Comparison of ENCODE assay signal across 17 cellular contexts in the genomic region with DNA sequence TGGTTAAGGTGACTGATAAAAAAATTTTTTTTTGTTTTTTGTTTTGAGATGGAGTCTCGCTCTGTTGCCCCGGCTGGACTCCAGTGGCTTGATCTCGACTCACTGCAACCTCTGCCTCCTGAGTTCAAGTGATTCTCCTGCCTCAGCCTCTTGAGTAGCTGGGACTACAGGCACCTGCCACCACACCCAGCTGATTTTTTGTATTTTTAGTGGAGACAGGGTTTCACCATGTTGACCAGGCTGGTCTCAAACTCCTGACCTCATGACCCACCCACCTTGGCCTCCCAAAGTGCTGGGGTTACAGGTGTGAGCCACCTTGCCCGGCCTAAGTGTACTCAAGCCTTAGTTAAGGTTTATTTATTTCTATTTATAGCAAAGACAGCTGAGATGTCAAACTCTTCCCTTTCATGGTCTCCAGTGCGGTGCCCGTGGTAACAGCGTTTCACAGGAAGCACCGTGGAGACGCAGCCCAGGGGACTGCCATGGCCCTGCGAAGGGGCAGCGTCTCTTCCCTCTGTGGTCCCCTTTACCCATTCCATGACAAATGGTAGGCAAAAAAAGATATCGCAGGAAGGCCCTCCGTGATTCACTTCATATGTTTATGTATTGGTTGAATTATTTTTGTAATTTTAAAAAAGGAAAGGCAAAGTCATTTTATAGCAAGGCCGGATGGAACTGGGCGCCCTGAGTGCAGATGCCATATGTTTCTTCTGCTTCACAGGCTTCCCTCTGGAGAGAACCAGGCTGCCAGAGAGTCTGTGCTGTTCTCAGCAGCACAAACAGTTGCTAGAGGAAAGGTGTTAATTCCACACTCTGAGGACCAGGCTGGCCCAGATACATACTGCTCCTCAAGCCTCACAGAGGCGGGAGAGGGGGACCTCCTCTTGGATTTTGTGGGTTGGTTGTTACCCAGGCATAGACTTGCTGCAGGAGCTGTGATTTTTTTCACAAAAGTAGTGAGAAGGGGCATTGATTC. TPM values are rescaled to one million over a fixed set of nuclear protein-coding genes. Genes with fewer than 3 reads are reported as not detected.
DNase-seq lines count a peak whose midpoint lies in the region; ATAC-seq and TF ChIP-seq lines count a peak whose summit lies in the region.
"Had no signal": no experiment of that assay in that cellular context is flagged by ENCODE, and none has a peak within 500 bp of the region (broad histone marks: within the 10 kb centered on the region; RNA-seq: fewer than 3 reads in every experiment).

No MANE protein-coding gene starts in this region.

- H3K36me3 Mint-ChIP-seq in natural killer cell (no peaks in the 10 kb centered on the region), type B pancreatic cell (peaks cover 24% of the 10 kb centered on the region)
- peaks cover 19% of the 10 kb centered on the region for H3K36me3 Mint-ChIP-seq in natural killer cell treated with Interleukin-12 subunit alpha and Interleukin-12 subunit beta and Interleukin-15 and Interleukin-18, amount 100 ng/mL, for 72 hours
- H3K36me3 Mint-ChIP-seq in activated CD4-positive, alpha-beta memory T cell treated with anti-CD3 and anti-CD28 coated beads for 36 hours: peaks cover 35% of the 10 kb centered on the region

- intact Hi-C loops in natural killer cell (cut with micrococcal nuclease): no loop called here
- intact Hi-C loops in activated CD4-positive, alpha-beta memory T cell treated with anti-CD3 and anti-CD28 coated beads for 36 hours (cut with micrococcal nuclease): no loop called here

- DNase-seq in natural killer cell: no peak
- no peak for DNase-seq in natural killer cell treated with Interleukin-12 subunit alpha and Interleukin-12 subunit beta and Interleukin-15 and Interleukin-18, amount 100 ng/mL, for 72 hours (ENCODE audit: low spot score)
- DNase-seq in activated CD4-positive, alpha-beta memory T cell treated with anti-CD3 and anti-CD28 coated beads for 36 hours: no peak
- peak; percentile 30 for DNase-seq in inferior parietal cortex (ENCODE audit: extremely low spot score)
- DNase-seq in type B pancreatic cell (ENCODE audit: extremely low spot score, unreplicated experiment): no peak
- DNase-seq in T-helper 1 cell: no peak
- DNase-seq in stimulated activated CD8-positive, alpha-beta memory T cell treated with anti-CD3 and anti-CD28 coated beads, Interleukin-4, amount 100 ng/mL, for 48 hours: no peak
- DNase-seq: activated CD4-positive, CD25-positive, alpha-beta regulatory T cell; central memory CD4-positive, alpha-beta T cell; GF-D8; NCI-H1436 treated with DMSO at 0.1 percent for 48 hours; NCI-H82; SIG-M5; stimulated activated CD4-positive, alpha-beta T cell treated with anti-CD3 and anti-CD28 coated beads, Interleukin-1b, Interleukin-23, amount 100 ng/mL, for 48 hours had no signal

- no peak for ATAC-seq in natural killer cell
- no peak for ATAC-seq in natural killer cell treated with Interleukin-12 subunit alpha and Interleukin-12 subunit beta and Interleukin-15 and Interleukin-18, amount 100 ng/mL, for 72 hours
- ATAC-seq in GM18907 (IDR thresholded peaks at IDR 0.05; ENCODE audit: unreplicated experiment): no peak
- ATAC-seq: stimulated activated effector memory CD8-positive, alpha-beta T cell treated with anti-CD3 and anti-CD28 coated beads, Interleukin-12 subunit alpha, Interleukin-12 subunit beta, amount 100 ng/mL, for 72 hours had no signal

- H3K4me3 Mint-ChIP-seq in natural killer cell: no peak overlapping the region
- no peak overlapping the region for H3K4me3 Mint-ChIP-seq in natural killer cell treated with Interleukin-12 subunit alpha and Interleukin-12 subunit beta and Interleukin-15 and Interleukin-18, amount 100 ng/mL, for 72 hours
- no peak overlapping the region for H3K4me3 Mint-ChIP-seq in activated CD4-positive, alpha-beta memory T cell treated with anti-CD3 and anti-CD28 coated beads for 36 hours
- H3K4me3 Mint-ChIP-seq in type B pancreatic cell: no peak overlapping the region
- H3K4me3 Mint-ChIP-seq: B cell; stimulated activated effector memory CD8-positive, alpha-beta T cell treated with anti-CD3 and anti-CD28 coated beads, Interleukin-12 subunit alpha, Interleukin-12 subunit beta, amount 100 ng/mL, for 72 hours had no signal

- no peak for TF ChIP-seq CTCF in natural killer cell (IDR thresholded peaks at IDR 0.05)
- no peak for TF ChIP-seq CTCF in type B pancreatic cell (conservative IDR thresholded peaks at IDR 0.05)

- CTCF ChIA-PET in activated CD4-positive, alpha-beta memory T cell treated with anti-CD3 and anti-CD28 coated beads for 36 hours (lab: Charles Lee): interaction anchor here (1.1 kb wide), 1 partner anchor 277 kb away, joined by 3 read pairs; no protein-coding TSS in a partner anchor

- no peaks in the 10 kb centered on the region for H3K27me3 Mint-ChIP-seq in natural killer cell (ENCODE audit: low read depth in 2 of 2)
- no peaks in the 10 kb centered on the region for H3K27me3 Mint-ChIP-seq in natural killer cell treated with Interleukin-12 subunit alpha and Interleukin-12 subunit beta and Interleukin-15 and Interleukin-18, amount 100 ng/mL, for 72 hours
- H3K27me3 Mint-ChIP-seq in activated CD4-positive, alpha-beta memory T cell treated with anti-CD3 and anti-CD28 coated beads for 36 hours: no peaks in the 10 kb centered on the region
- no peaks in the 10 kb centered on the region for H3K27me3 Mint-ChIP-seq in type B pancreatic cell
- H3K27me3 Mint-ChIP-seq: B cell had no signal

- no peaks in the 10 kb centered on the region for H3K9me3 Mint-ChIP-seq in natural killer cell
- H3K9me3 Mint-ChIP-seq in natural killer cell treated with Interleukin-12 subunit alpha and Interleukin-12 subunit beta and Interleukin-15 and Interleukin-18, amount 100 ng/mL, for 72 hours: no peaks in the 10 kb centered on the region
- H3K9me3 Mint-ChIP-seq in activated CD4-positive, alpha-beta memory T cell treated with anti-CD3 and anti-CD28 coated beads for 36 hours: no peaks in the 10 kb centered on the region
- H3K9me3 Mint-ChIP-seq in type B pancreatic cell: no peaks in the 10 kb centered on the region
- H3K9me3 Mint-ChIP-seq: stimulated activated effector memory CD8-positive, alpha-beta T cell treated with anti-CD3 and anti-CD28 coated beads, Interleukin-12 subunit alpha, Interleukin-12 subunit beta, amount 100 ng/mL, for 72 hours had no signal

- H3K4me1 Mint-ChIP-seq in natural killer cell (peaks cover 0 to under 1% of the 10 kb centered on the region in 2 donors), type B pancreatic cell (ENCODE audit: unreplicated experiment) (no peaks in the 10 kb centered on the region)
- peaks cover 5 to 13% of the 10 kb centered on the region in 2 donors for H3K4me1 Mint-ChIP-seq in natural killer cell treated with Interleukin-12 subunit alpha and Interleukin-12 subunit beta and Interleukin-15 and Interleukin-18, amount 100 ng/mL, for 72 hours (ENCODE audit: low read depth in 2 of 2)
- H3K4me1 Mint-ChIP-seq in activated CD4-positive, alpha-beta memory T cell treated with anti-CD3 and anti-CD28 coated beads for 36 hours (ENCODE audit: low read depth): peaks cover 9% of the 10 kb centered on the region
- H3K4me1 Mint-ChIP-seq: stimulated activated effector memory CD8-positive, alpha-beta T cell treated with anti-CD3 and anti-CD28 coated beads, Interleukin-12 subunit alpha, Interleukin-12 subunit beta, amount 100 ng/mL, for 72 hours had no signal

- peak overlapping the region; percentile 7 to 53 for H3K27ac Mint-ChIP-seq in natural killer cell
- no peak overlapping the region for H3K27ac Mint-ChIP-seq in natural killer cell treated with Interleukin-12 subunit alpha and Interleukin-12 subunit beta and Interleukin-15 and Interleukin-18, amount 100 ng/mL, for 72 hours
- H3K27ac Mint-ChIP-seq in activated CD4-positive, alpha-beta memory T cell treated with anti-CD3 and anti-CD28 coated beads for 36 hours: peak overlapping the region; percentile 49
- peak overlapping the region; percentile 51 for H3K27ac Mint-ChIP-seq in type B pancreatic cell
- H3K27ac Mint-ChIP-seq: B cell; stimulated activated effector memory CD8-positive, alpha-beta T cell treated with anti-CD3 and anti-CD28 coated beads, Interleukin-12 subunit alpha, Interleukin-12 subunit beta, amount 100 ng/mL, for 72 hours had no signal

- POLR2A ChIA-PET in activated CD4-positive, alpha-beta memory T cell treated with anti-CD3 and anti-CD28 coated beads for 36 hours (lab: Charles Lee): interaction anchor here (0.7 kb wide), 1 partner anchor 32 kb away, joined by 4 read pairs; no protein-coding TSS in a partner anchor

RNA-seq across cellular contexts. Expression of a gene that starts 29.2 kb away (rescaled TPM):
- total RNA-seq in natural killer cell (10 to 100 TPM; 46.5 to 55.3 (median 53.4) TPM), type B pancreatic cell (ENCODE audit: low replicate concordance) (41.4 and 52.7 TPM in 2 replicates)
- 10 to 100 TPM; 41.5 to 64.0 TPM for total RNA-seq in natural killer cell treated with Interleukin-12 subunit alpha and Interleukin-12 subunit beta and Interleukin-15 and Interleukin-18, amount 100 ng/mL, for 72 hours
- 10 to 100 TPM; 34.8 to 39.3 TPM for total RNA-seq in activated CD4-positive, alpha-beta memory T cell treated with anti-CD3 and anti-CD28 coated beads for 36 hours

Comparison
In these comparisons a context has a peak if more than half of its experiments do, and no peak if none do; other contexts are left out.
1. H3K27ac Mint-ChIP-seq: peak in natural killer cell (2 of 2), activated CD4-positive, alpha-beta memory T cell treated with anti-CD3 and anti-CD28 coated beads for 36 hours (single experiment) and type B pancreatic cell (single experiment); none in natural killer cell treated with Interleukin-12 subunit alpha and Interleukin-12 subunit beta and Interleukin-15 and Interleukin-18, amount 100 ng/mL, for 72 hours (0 of 2).